ENCODE assay signal across 36 cellular contexts in the genomic region with DNA sequence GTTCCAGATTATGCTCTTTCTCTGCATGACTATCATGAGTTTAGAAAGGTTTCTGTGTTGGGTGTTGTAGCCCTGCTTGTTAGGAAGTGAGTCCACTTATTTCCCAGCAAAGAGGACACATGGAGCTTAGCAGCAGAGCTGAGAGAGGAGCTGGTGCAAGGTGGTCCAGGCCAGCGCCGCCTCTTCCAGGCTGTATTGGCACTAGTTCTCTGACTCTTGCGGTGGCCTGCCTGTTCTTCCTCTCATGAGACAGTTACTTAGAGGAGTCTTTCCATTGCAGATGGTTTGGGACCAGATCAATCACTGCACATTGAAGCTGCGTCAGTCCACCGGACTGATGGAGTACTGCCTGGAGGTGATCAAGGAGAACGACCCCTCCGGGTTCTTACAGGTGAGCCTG. TPM values are rescaled to one million over a fixed set of nuclear protein-coding genes. Genes with fewer than 3 reads are reported as not detected.
"Had no signal": no experiment of that assay in that cellular context is flagged by ENCODE, and none has a peak within 500 bp of the region (broad histone marks: within the 10 kb centered on the region; RNA-seq: fewer than 3 reads in every experiment).

No MANE protein-coding gene starts in this region.

- H3K4me3 ChIP-seq: adrenal gland, ascending aorta, esophagus muscularis mucosa, gastrocnemius medialis, heart left ventricle had no signal

- FAIRE-seq: colon had no signal

- H3K27ac Mint-ChIP-seq: activated B cell treated with CpG ODN at 0.5 μM for 24 hours; activated CD4-positive, alpha-beta memory T cell treated with anti-CD3 and anti-CD28 coated beads for 36 hours; activated CD4-positive, alpha-beta T cell treated with anti-CD3 and anti-CD28 coated beads, Interleukin-2, amount 10 ng/mL, durations not matched to agents 24 days and 14 days; activated CD8-positive, alpha-beta memory T cell treated with anti-CD3 and anti-CD28 coated beads, Interleukin-2, amount 10 ng/mL, durations not matched to agents 7 days and 5 days; activated CD8-positive, alpha-beta T cell treated with anti-CD3 and anti-CD28 coated beads, Interleukin-2, amount 10 ng/mL, durations not matched to agents 7 days and 5 days; activated naive CD8-positive, alpha-beta T cell treated with anti-CD3 and anti-CD28 coated beads for 36 hours; activated naive CD8-positive, alpha-beta T cell treated with anti-CD3 and anti-CD28 coated beads, Interleukin-2, amount 50 U/mL, for 24 hours; activated T-helper 1 cell treated with anti-CD3 and anti-CD28 coated beads, Interleukin-12 subunit alpha, Interleukin-12 subunit beta, Interleukin-2, Interleukin-4 antibody, amounts not matched to agents 30 ng/mL and 10 ng/mL and 1 ng/mL, durations not matched to agents 14 hours and 24 hours and 36 hours; activated T-helper 2 cell treated with anti-CD3 and anti-CD28 coated beads, Interferon-gamma antibody, Interleukin-2, Interleukin-4, amounts not matched to agents 10 μg/mL and 5 μg/mL and 100 μg/mL, durations not matched to agents 14 hours and 24 hours and 36 hours; effector memory CD8-positive, alpha-beta T cell; T-helper 17 cell; T-helper 2 cell treated with Interferon-gamma antibody and Interleukin-4, amounts not matched to agents 5 μg/mL and 100 μg/mL, for 36 hours had no signal

- ATAC-seq: activated CD4-positive, CD25-positive, alpha-beta regulatory T cell treated with anti-CD3 and anti-CD28 coated beads, Interleukin-2, amount 50 U/mL, for 24 hours; activated CD8-positive, alpha-beta memory T cell treated with anti-CD3 and anti-CD28 coated beads, Interleukin-2, amount 10 ng/mL, durations not matched to agents 7 days and 5 days; activated CD8-positive, alpha-beta T cell treated with anti-CD3 and anti-CD28 coated beads, Interleukin-2, amount 10 ng/mL, durations not matched to agents 7 days and 5 days; activated naive CD8-positive, alpha-beta T cell treated with anti-CD3 and anti-CD28 coated beads, Interleukin-2, amount 50 U/mL, for 24 hours; effector memory CD8-positive, alpha-beta T cell; foreskin keratinocyte; gastrocnemius medialis; heart left ventricle; T-helper 17 cell had no signal

- DNase-seq: activated B cell treated with CpG ODN at 0.5 μM for 24 hours; activated CD4-positive, alpha-beta memory T cell treated with anti-CD3 and anti-CD28 coated beads for 36 hours; activated CD4-positive, alpha-beta T cell treated with anti-CD3 and anti-CD28 coated beads, Interleukin-2, amount 10 ng/mL, durations not matched to agents 24 days and 14 days; activated CD8-positive, alpha-beta memory T cell treated with anti-CD3 and anti-CD28 coated beads, Interleukin-2, amount 10 ng/mL, durations not matched to agents 7 days and 5 days; activated CD8-positive, alpha-beta memory T cell treated with anti-CD3 and anti-CD28 coated beads, Interleukin-2, amount 50 U/mL, for 4 hours; activated CD8-positive, alpha-beta T cell treated with anti-CD3 and anti-CD28 coated beads, Interleukin-2, amount 10 ng/mL, durations not matched to agents 7 days and 5 days; activated gamma-delta T cell treated with Interleukin-2 at 50 U/mL for 16 hours; activated naive CD4-positive, alpha-beta T cell treated with anti-CD3 and anti-CD28 coated beads, Interleukin-2, amount 50 U/mL, for 16 hours; activated naive CD4-positive, alpha-beta T cell treated with Interleukin-2 at 50 U/mL for 16 hours; activated naive CD8-positive, alpha-beta T cell treated with anti-CD3 and anti-CD28 coated beads for 36 hours; activated naive CD8-positive, alpha-beta T cell treated with anti-CD3 and anti-CD28 coated beads, Interleukin-2, amount 50 U/mL, for 24 hours; activated T-cell treated with anti-CD3 and anti-CD28 coated beads, Interleukin-2, amount 50 U/mL, for 1 hour; activated T-cell treated with anti-CD3 and anti-CD28 coated beads, Interleukin-2, amount 50 U/mL, for 48 hours; caudate nucleus; cortex of kidney; effector CD4-positive, alpha-beta T cell; effector memory CD8-positive, alpha-beta T cell; foreskin keratinocyte; gastrocnemius medialis; glutamatergic neuron; heart left ventricle; T-helper 1 cell; T-helper 17 cell; T1000; WERI-Rb-1 had no signal

- H3K36me3 Mint-ChIP-seq: activated CD4-positive, alpha-beta memory T cell treated with anti-CD3 and anti-CD28 coated beads for 36 hours; activated CD8-positive, alpha-beta memory T cell treated with anti-CD3 and anti-CD28 coated beads, Interleukin-2, amount 10 ng/mL, durations not matched to agents 7 days and 5 days; activated naive CD8-positive, alpha-beta T cell treated with anti-CD3 and anti-CD28 coated beads for 36 hours had no signal

- H3K27me3 ChIP-seq: adrenal gland, ascending aorta, gastrocnemius medialis had no signal

- H3K27ac ChIP-seq: ascending aorta, brain microvascular endothelial cell, esophagus muscularis mucosa, foreskin keratinocyte, gastrocnemius medialis, heart left ventricle, WERI-Rb-1 had no signal

- H3K36me3 ChIP-seq: adrenal gland, ascending aorta, brain microvascular endothelial cell, esophagus muscularis mucosa, gastrocnemius medialis, heart left ventricle, WERI-Rb-1 had no signal

- H3K4me1 ChIP-seq: ascending aorta, foreskin keratinocyte, gastrocnemius medialis, heart left ventricle had no signal

- H3K9me3 Mint-ChIP-seq: activated B cell treated with CpG ODN at 0.5 μM for 24 hours; activated CD4-positive, alpha-beta memory T cell treated with anti-CD3 and anti-CD28 coated beads for 36 hours; activated CD4-positive, alpha-beta T cell treated with anti-CD3 and anti-CD28 coated beads, Interleukin-2, amount 10 ng/mL, durations not matched to agents 24 days and 14 days; activated naive CD8-positive, alpha-beta T cell treated with anti-CD3 and anti-CD28 coated beads for 36 hours; activated naive CD8-positive, alpha-beta T cell treated with anti-CD3 and anti-CD28 coated beads, Interleukin-2, amount 50 U/mL, for 24 hours; activated T-helper 1 cell treated with anti-CD3 and anti-CD28 coated beads, Interleukin-12 subunit alpha, Interleukin-12 subunit beta, Interleukin-2, Interleukin-4 antibody, amounts not matched to agents 30 ng/mL and 10 ng/mL and 1 ng/mL, durations not matched to agents 14 hours and 24 hours and 36 hours; activated T-helper 2 cell treated with anti-CD3 and anti-CD28 coated beads, Interferon-gamma antibody, Interleukin-2, Interleukin-4, amounts not matched to agents 10 μg/mL and 5 μg/mL and 100 μg/mL, durations not matched to agents 14 hours and 24 hours and 36 hours; effector memory CD8-positive, alpha-beta T cell; T-helper 2 cell treated with Interferon-gamma antibody and Interleukin-4, amounts not matched to agents 5 μg/mL and 100 μg/mL, for 36 hours had no signal

- H3K9me3 ChIP-seq: adrenal gland, ascending aorta, esophagus muscularis mucosa, gastrocnemius medialis, heart left ventricle had no signal

RNA-seq across cellular contexts. Expression of a gene that starts 38.0 kb away (rescaled TPM):
- total RNA-seq: activated B cell treated with CpG ODN at 0.5 μM for 24 hours; activated CD4-positive, alpha-beta memory T cell treated with anti-CD3 and anti-CD28 coated beads for 36 hours; activated CD4-positive, alpha-beta T cell treated with anti-CD3 and anti-CD28 coated beads, Interleukin-2, amount 10 ng/mL, durations not matched to agents 24 days and 14 days; activated CD8-positive, alpha-beta memory T cell treated with anti-CD3 and anti-CD28 coated beads for 36 hours; activated CD8-positive, alpha-beta memory T cell treated with anti-CD3 and anti-CD28 coated beads, Interleukin-2, amount 10 ng/mL, durations not matched to agents 7 days and 5 days; activated CD8-positive, alpha-beta T cell treated with anti-CD3 and anti-CD28 coated beads, Interleukin-2, amount 10 ng/mL, durations not matched to agents 7 days and 5 days; activated naive CD8-positive, alpha-beta T cell treated with anti-CD3 and anti-CD28 coated beads for 36 hours; activated T-helper 1 cell treated with anti-CD3 and anti-CD28 coated beads, Interleukin-12 subunit alpha, Interleukin-12 subunit beta, Interleukin-2, Interleukin-4 antibody, amounts not matched to agents 30 ng/mL and 10 ng/mL and 1 ng/mL, durations not matched to agents 14 hours and 24 hours and 36 hours; activated T-helper 2 cell treated with anti-CD3 and anti-CD28 coated beads, Interferon-gamma antibody, Interleukin-2, Interleukin-4, amounts not matched to agents 10 μg/mL and 5 μg/mL and 100 μg/mL, durations not matched to agents 14 hours and 24 hours and 36 hours; ascending aorta; dermis blood vessel endothelial cell; foreskin keratinocyte; gastrocnemius medialis; T-helper 17 cell had no signal
- polyA plus RNA-seq: foreskin keratinocyte, heart left ventricle had no signal
